Comparison of ENCODE assay signal across 16 cellular contexts in the genomic region with DNA sequence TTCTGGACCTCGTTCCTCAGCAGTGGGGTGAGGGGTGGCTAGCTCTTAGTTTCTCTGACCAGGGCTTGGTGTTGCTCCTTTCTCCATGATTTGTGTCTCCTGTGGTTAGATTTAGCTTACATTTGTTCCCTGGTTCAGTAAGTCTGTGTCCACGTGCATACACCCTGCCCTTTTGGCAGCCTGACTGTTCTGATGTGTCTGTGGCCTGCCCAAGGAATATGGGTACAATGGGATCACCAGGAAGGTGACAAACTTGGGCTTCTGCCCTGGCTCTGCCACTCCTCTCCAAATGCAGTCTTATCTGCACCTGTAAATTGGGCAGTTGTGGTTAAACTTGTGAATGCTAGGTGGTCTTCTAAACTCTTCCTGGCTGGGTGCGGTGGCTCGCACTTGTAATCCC.
"Had no signal": no experiment of that assay in that cellular context is flagged by ENCODE, and none has a peak within 500 bp of the region (broad histone marks: within the 10 kb centered on the region; RNA-seq: fewer than 3 reads in every experiment).

No MANE protein-coding gene starts in this region.

- DNase-seq: activated CD4-positive, alpha-beta T cell treated with anti-CD3 and anti-CD28 coated beads, Interleukin-2, amount 50 U/mL, for 48 hours; activated naive CD4-positive, alpha-beta T cell treated with Interleukin-2 at 50 U/mL for 16 hours; amniotic stem cell; foreskin melanocyte; kidney; left lung; occipital lobe; stimulated activated CD4-positive, alpha-beta T cell treated with anti-CD3 and anti-CD28 coated beads, Interleukin-2, amount 100 ng/mL, for 24 hours; stimulated activated naive CD8-positive, alpha-beta T cell treated with anti-CD3 and anti-CD28 coated beads, Interleukin-15, amount 100 ng/mL, for 72 hours; transverse colon; uterus; WERI-Rb-1 had no signal

- H3K36me3 ChIP-seq: uterus had no signal

- H3K9me3 ChIP-seq: left lung, suprapubic skin, transverse colon, uterus had no signal

- H3K4me3 Mint-ChIP-seq: stimulated activated naive CD8-positive, alpha-beta T cell treated with anti-CD3 and anti-CD28 coated beads, Interleukin-15, amount 100 ng/mL, for 72 hours; T-helper 1 cell treated with Interleukin-12 subunit alpha and Interleukin-12 subunit beta and Interleukin-4 antibody, amounts not matched to agents 30 μg/mL and 1 μg/mL, for 36 hours had no signal

- H3K4me3 ChIP-seq: cardiac muscle cell, left lung, suprapubic skin, transverse colon, uterus had no signal

- H3K27ac ChIP-seq: epithelial cell of prostate, left lung, suprapubic skin, transverse colon, uterus, WERI-Rb-1 had no signal

- H3K9me3 Mint-ChIP-seq: stimulated activated naive CD8-positive, alpha-beta T cell treated with anti-CD3 and anti-CD28 coated beads, Interleukin-15, amount 100 ng/mL, for 72 hours; T-helper 1 cell treated with Interleukin-12 subunit alpha and Interleukin-12 subunit beta and Interleukin-4 antibody, amounts not matched to agents 30 μg/mL and 1 μg/mL, for 36 hours had no signal

- H3K27me3 ChIP-seq: cardiac muscle cell, left lung, suprapubic skin, transverse colon, uterus had no signal

- H3K27me3 Mint-ChIP-seq: stimulated activated naive CD8-positive, alpha-beta T cell treated with anti-CD3 and anti-CD28 coated beads, Interleukin-15, amount 100 ng/mL, for 72 hours had no signal

- ATAC-seq: left lung; stimulated activated naive CD8-positive, alpha-beta T cell treated with anti-CD3 and anti-CD28 coated beads, Interleukin-15, amount 100 ng/mL, for 72 hours had no signal
